In the genomic region with DNA sequence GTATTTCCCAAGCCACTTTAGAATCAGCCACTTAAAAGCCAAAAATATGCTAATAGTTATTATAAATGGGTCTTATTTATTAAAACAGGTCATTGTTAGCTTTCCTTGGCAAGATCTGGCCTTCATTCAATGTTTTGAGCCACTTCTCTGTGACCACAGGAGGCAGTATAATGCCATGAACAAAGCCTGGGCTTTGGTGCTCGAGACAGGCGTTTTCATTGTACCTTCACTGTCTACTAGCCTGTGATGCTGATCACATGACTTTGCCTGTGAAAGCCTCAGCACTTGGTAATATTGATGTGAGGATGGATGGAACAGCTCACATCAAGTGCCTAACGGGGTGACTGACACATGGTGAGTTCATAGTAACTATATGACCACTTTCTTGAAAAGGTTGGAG, we compare ENCODE assay signal across 16 cellular contexts.
DNase-seq lines count a peak whose midpoint lies in the region; ATAC-seq and TF ChIP-seq lines count a peak whose summit lies in the region.
"Had no signal": no experiment of that assay in that cellular context is flagged by ENCODE, and none has a peak within 500 bp of the region (broad histone marks: within the 10 kb centered on the region; RNA-seq: fewer than 3 reads in every experiment).

No MANE protein-coding gene starts in this region.

- H3K27me3 Mint-ChIP-seq in progenitor cell of endocrine pancreas, result no peaks in the 10 kb centered on the region
- H3K27me3 Mint-ChIP-seq in T-cell, result peaks cover 3 to 4% of the 10 kb centered on the region in 2 donors

- TF ChIP-seq CTCF in progenitor cell of endocrine pancreas (IDR thresholded peaks at IDR 0.05; ENCODE audit: unreplicated experiment), result peak; percentile 24

- no peaks in the 10 kb centered on the region for H3K4me1 Mint-ChIP-seq in progenitor cell of endocrine pancreas (ENCODE audit: low read depth)
- H3K4me1 Mint-ChIP-seq in T-cell, result no peaks in the 10 kb centered on the region
- H3K4me1 Mint-ChIP-seq: immature natural killer cell had no signal

- no peak for ATAC-seq in HG02973 (IDR thresholded peaks at IDR 0.05; ENCODE audit: unreplicated experiment)
- ATAC-seq in T-cell (replicated peaks in 1 of 4), result no peak

- H3K27ac Mint-ChIP-seq in progenitor cell of endocrine pancreas (no peak overlapping the region), T-cell (no peak overlapping the region)
- H3K27ac Mint-ChIP-seq: immature natural killer cell had no signal

- POLR2A ChIA-PET in T-cell (lab: Charles Lee), result no interaction called here

- H3K36me3 Mint-ChIP-seq in progenitor cell of endocrine pancreas (ENCODE audit: insufficient read depth) (no peaks in the 10 kb centered on the region), T-cell (no peaks in the 10 kb centered on the region)
- H3K36me3 Mint-ChIP-seq: immature natural killer cell had no signal

- CTCF ChIA-PET in T-cell (lab: Charles Lee), result no interaction called here

- H3K4me3 Mint-ChIP-seq in progenitor cell of endocrine pancreas (ENCODE audit: low read depth) (no peak overlapping the region), T-cell (no peak overlapping the region)
- H3K4me3 Mint-ChIP-seq: immature natural killer cell had no signal

- DNase-seq in NCI-H748 (lab: John Stamatoyannopoulos, UW; ENCODE audit: unreplicated experiment), result peak; percentile 31
- DNase-seq in NCI-H748 treated with DMSO at 0.1 percent for 48 hours (lab: John Stamatoyannopoulos, UW), result no peak
- DNase-seq in M059J (ENCODE audit: low read depth), result peak; percentile 2
- peak; percentile 9 for DNase-seq in cerebellar cortex (ENCODE audit: low spot score)
- no peak for DNase-seq in progenitor cell of endocrine pancreas (ENCODE audit: low spot score, unreplicated experiment)
- DNase-seq in GM03348 (ENCODE audit: low spot score), result no peak
- DNase-seq in T-cell, result no peak
- DNase-seq: activated CD8-positive, alpha-beta memory T cell treated with anti-CD3 and anti-CD28 coated beads for 24 hours; activated effector memory CD4-positive, alpha-beta T cell treated with anti-CD3 and anti-CD28 coated beads, Interleukin-2, amount 50 U/mL, for 16 hours; DMS153; dorsolateral prefrontal cortex; immature natural killer cell; NCI-H1417 treated with DMSO at 0.1 percent for 48 hours; NCI-H510A treated with DMSO at 0.1 percent for 48 hours; SHP77 had no signal

- H3K9me3 Mint-ChIP-seq in progenitor cell of endocrine pancreas (ENCODE audit: low read depth) (peaks cover 27% of the 10 kb centered on the region), T-cell (peaks cover 4 to 28% (median 9%) of the 10 kb centered on the region in 3 donors)

Comparison
In these comparisons a context has a peak if more than half of its experiments do, and no peak if none do; other contexts are left out.
1. DNase-seq: peak in NCI-H748 (single experiment), M059J (single experiment) and cerebellar cortex (single experiment); none in NCI-H748 treated with DMSO at 0.1 percent for 48 hours (single experiment), progenitor cell of endocrine pancreas (single experiment), GM03348 (single experiment) and T-cell (0 of 34).